ENCODE assay signal across 10 cellular contexts in genomic region chr11:15629690-15630321, GRCh38.
A peak's percentile ranks its signal among the peaks of the same experiment; 100 is the strongest.
DNase-seq lines count a peak whose midpoint lies in the region; ATAC-seq and TF ChIP-seq lines count a peak whose summit lies in the region.
"Had no signal": no experiment of that assay in that cellular context is flagged by ENCODE, and none has a peak within 500 bp of the region (broad histone marks: within the 10 kb centered on the region; RNA-seq: fewer than 3 reads in every experiment).

No MANE protein-coding gene starts in this region.

- H3K27ac ChIP-seq in HCT116 (ENCODE audit: low read depth, low read length), result no peak overlapping the region
- H3K27ac ChIP-seq in SU-DHL-6 (ENCODE audit: low read depth, low read length), result no peak overlapping the region
- H3K27ac ChIP-seq: heart left ventricle had no signal

- TF ChIP-seq POLR2A in HCT116 (IDR thresholded peaks at IDR 0.05; ENCODE audit: borderline replicate concordance, extremely low read depth, insufficient read depth, insufficient read length), result no peak

- no peak overlapping the region for H3K9ac ChIP-seq in HCT116 (ENCODE audit: low read length)
- no peak overlapping the region for H3K9ac ChIP-seq in SU-DHL-6 (ENCODE audit: low read length)

- POLR2A ChIA-PET in HCT116 (lab: Charles Lee), result no interaction called here

- H3K9me3 ChIP-seq in HCT116 (ENCODE audit: control insufficient read depth in 1 of 2, insufficient read depth in 1 of 2, low read depth in 1 of 2, low read length in 2 of 2) (no peaks in the 10 kb centered on the region), SU-DHL-6 (ENCODE audit: insufficient read depth, low read length) (no peaks in the 10 kb centered on the region)
- H3K9me3 ChIP-seq: heart left ventricle had no signal

- H3F3A ChIP-seq in SU-DHL-6 (ENCODE audit: insufficient read depth), result no peaks in the 10 kb centered on the region

- peaks cover 16% of the 10 kb centered on the region; the same call in 1 of the 2 replicates for H3K27me3 ChIP-seq in HCT116 (ENCODE audit: insufficient read depth, low read length)
- H3K27me3 ChIP-seq in SU-DHL-6 (ENCODE audit: low read length), result no peaks in the 10 kb centered on the region
- H3K27me3 ChIP-seq: heart left ventricle had no signal

- TF ChIP-seq CTCF in HCT116 (IDR thresholded peaks at IDR 0.05 in 2 of 3, conservative IDR thresholded peaks at IDR 0.05 in 1 of 3; ENCODE audit: borderline replicate concordance in 1 of 3, insufficient read depth in 1 of 3, low read depth in 2 of 3, low read length in 2 of 3) (peak in 2 of 3 experiments; percentile 51 to 55; a peak in 4 of 6 replicates), SU-DHL-6 (IDR thresholded peaks at IDR 0.05; ENCODE audit: insufficient read depth, low read length, poor library complexity, severe bottlenecking) (peak; percentile 25)

- DNase-seq in DMS153 (lab: John Stamatoyannopoulos, UW), result peak; percentile 27
- peak; percentile 16 for DNase-seq in HCT116 (ENCODE audit: low read depth, low spot score)
- peak; percentile 44 for DNase-seq in kidney tubule cell (ENCODE audit: low spot score)
- DNase-seq in dedifferentiated amniotic fluid mesenchymal stem cell (ENCODE audit: extremely low spot score), result no peak
- no peak for DNase-seq in NCI-H146 treated with DMSO at 0.1 percent for 48 hours (lab: John Stamatoyannopoulos, UW; ENCODE audit: unreplicated experiment)
- DNase-seq: activated T-cell treated with anti-CD3 and anti-CD28 coated beads for 4 hours had no signal

- peak; percentile 35; the same call in 1 of the 2 replicates for TF ChIP-seq RAD21 in HCT116 (IDR thresholded peaks at IDR 0.05; ENCODE audit: low read depth)

- no TSS peak for BruUV-seq in HCT116 (replicated peaks; lab: Mats Ljungman, UMichigan)

- H3K79me2 ChIP-seq in HCT116 (ENCODE audit: insufficient read depth, low read length), result no peaks in the 10 kb centered on the region
- H3K79me2 ChIP-seq in SU-DHL-6 (ENCODE audit: insufficient read depth, low read length), result no peaks in the 10 kb centered on the region

- CTCF ChIA-PET in HCT116 (lab: Charles Lee), result interaction anchor here (0.7 to 1.2 kb wide), 4 partner anchors 10 to 50 kb away, joined by 3 to 6 read pairs (median 3); no protein-coding TSS in a partner anchor

- H3K4me2 ChIP-seq in HCT116 (ENCODE audit: low read length), result no peak overlapping the region
- no peak overlapping the region for H3K4me2 ChIP-seq in SU-DHL-6 (ENCODE audit: low read depth, low read length, poor library complexity, severe bottlenecking)

- intact Hi-C loops in HCT116 (cut with micrococcal nuclease), result loop anchor here (5.0 kb wide), 1 partner anchor 982 kb away; no protein-coding TSS in a partner anchor

- RAD21 ChIA-PET in HCT116 (lab: Charles Lee; ENCODE audit: low non-redundant PET in 1 of 2, low total read pairs in 2 of 2, uncharacterized antibody in 2 of 2, unreplicated experiment in 2 of 2), result no interaction called here

- no peak overlapping the region for H3K4me3 ChIP-seq in HCT116 (replicated peaks in 1 of 2; ENCODE audit: low read depth in 1 of 2, low read length in 2 of 2)
- H3K4me3 ChIP-seq in SU-DHL-6 (ENCODE audit: insufficient read depth, low read length, poor library complexity, severe bottlenecking), result no peak overlapping the region
- H3K4me3 ChIP-seq: heart left ventricle had no signal

- no peaks in the 10 kb centered on the region for H3K4me1 ChIP-seq in HCT116 (ENCODE audit: control insufficient read depth in 1 of 2, insufficient read depth in 2 of 2, low read length in 2 of 2)
- H3K4me1 ChIP-seq: heart left ventricle had no signal

- H2AFZ ChIP-seq in HCT116 (ENCODE audit: low read depth, low read length, poor library complexity, severe bottlenecking) (no peak overlapping the region), SU-DHL-6 (ENCODE audit: low read depth, low read length, severe bottlenecking) (no peak overlapping the region)

- ATAC-seq in HCT116 (peak; percentile 92), GM21717 (IDR thresholded peaks at IDR 0.05; ENCODE audit: unreplicated experiment) (no peak), HG03342 (IDR thresholded peaks at IDR 0.05; ENCODE audit: unreplicated experiment) (no peak)

- H4K20me1 ChIP-seq in HCT116 (ENCODE audit: insufficient read depth) (no peaks in the 10 kb centered on the region), SU-DHL-6 (ENCODE audit: low read depth, low read length) (no peaks in the 10 kb centered on the region)

- H3K9me2 ChIP-seq in HCT116 (ENCODE audit: insufficient read depth) (no peaks in the 10 kb centered on the region), SU-DHL-6 (replicated peaks; ENCODE audit: insufficient read depth, low read length) (no peaks in the 10 kb centered on the region)

- no peaks in the 10 kb centered on the region for H3K36me3 ChIP-seq in HCT116 (ENCODE audit: control insufficient read depth in 1 of 2, insufficient read depth in 2 of 2, low read length in 2 of 2)
- no peaks in the 10 kb centered on the region for H3K36me3 ChIP-seq in SU-DHL-6 (ENCODE audit: low read length)
- H3K36me3 ChIP-seq: heart left ventricle had no signal

TF ChIP-seq in HCT116, 20 proteins besides CTCF, POLR2A, EP300 and RAD21:
- no peak for TF ChIP-seq EZH2 (IDR thresholded peaks at IDR 0.05)
- no peak for TF ChIP-seq EGR1 (IDR thresholded peaks at IDR 0.05; ENCODE audit: low read depth)
- no peak for TF ChIP-seq TCF7L2 (IDR thresholded peaks at IDR 0.05; ENCODE audit: borderline replicate concordance, extremely low read depth, insufficient read depth, insufficient read length)
- no peak for TF ChIP-seq CEBPB (IDR thresholded peaks at IDR 0.05; ENCODE audit: low read depth)
- TF ChIP-seq SP1 (IDR thresholded peaks at IDR 0.05; ENCODE audit: low read depth), result no peak
- TF ChIP-seq EZH2phosphoT487 (IDR thresholded peaks at IDR 0.05; ENCODE audit: borderline replicate concordance), result no peak
- TF ChIP-seq ELF1 (IDR thresholded peaks at IDR 0.05; ENCODE audit: borderline replicate concordance, low read depth), result no peak
- TF ChIP-seq SRF (IDR thresholded peaks at IDR 0.05; ENCODE audit: low read depth), result no peak
- no peak for TF ChIP-seq ZNF274 (IDR thresholded peaks at IDR 0.05; ENCODE audit: low read depth, low read length)
- no peak for TF ChIP-seq MAX (IDR thresholded peaks at IDR 0.05)
- TF ChIP-seq, protein P1, sequence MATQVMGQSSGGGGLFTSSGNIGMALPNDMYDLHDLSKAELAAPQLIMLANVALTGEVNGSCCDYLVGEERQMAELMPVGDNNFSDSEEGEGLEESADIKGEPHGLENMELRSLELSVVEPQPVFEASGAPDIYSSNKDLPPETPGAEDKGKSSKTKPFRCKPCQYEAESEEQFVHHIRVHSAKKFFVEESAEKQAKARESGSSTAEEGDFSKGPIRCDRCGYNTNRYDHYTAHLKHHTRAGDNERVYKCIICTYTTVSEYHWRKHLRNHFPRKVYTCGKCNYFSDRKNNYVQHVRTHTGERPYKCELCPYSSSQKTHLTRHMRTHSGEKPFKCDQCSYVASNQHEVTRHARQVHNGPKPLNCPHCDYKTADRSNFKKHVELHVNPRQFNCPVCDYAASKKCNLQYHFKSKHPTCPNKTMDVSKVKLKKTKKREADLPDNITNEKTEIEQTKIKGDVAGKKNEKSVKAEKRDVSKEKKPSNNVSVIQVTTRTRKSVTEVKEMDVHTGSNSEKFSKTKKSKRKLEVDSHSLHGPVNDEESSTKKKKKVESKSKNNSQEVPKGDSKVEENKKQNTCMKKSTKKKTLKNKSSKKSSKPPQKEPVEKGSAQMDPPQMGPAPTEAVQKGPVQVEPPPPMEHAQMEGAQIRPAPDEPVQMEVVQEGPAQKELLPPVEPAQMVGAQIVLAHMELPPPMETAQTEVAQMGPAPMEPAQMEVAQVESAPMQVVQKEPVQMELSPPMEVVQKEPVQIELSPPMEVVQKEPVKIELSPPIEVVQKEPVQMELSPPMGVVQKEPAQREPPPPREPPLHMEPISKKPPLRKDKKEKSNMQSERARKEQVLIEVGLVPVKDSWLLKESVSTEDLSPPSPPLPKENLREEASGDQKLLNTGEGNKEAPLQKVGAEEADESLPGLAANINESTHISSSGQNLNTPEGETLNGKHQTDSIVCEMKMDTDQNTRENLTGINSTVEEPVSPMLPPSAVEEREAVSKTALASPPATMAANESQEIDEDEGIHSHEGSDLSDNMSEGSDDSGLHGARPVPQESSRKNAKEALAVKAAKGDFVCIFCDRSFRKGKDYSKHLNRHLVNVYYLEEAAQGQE (IDR thresholded peaks at IDR 0.05; ENCODE audit: low read depth), result no peak
- no peak for TF ChIP-seq ZFX (IDR thresholded peaks at IDR 0.05)
- TF ChIP-seq CBX3 (IDR thresholded peaks at IDR 0.05; ENCODE audit: low read depth), result no peak
- no peak for TF ChIP-seq FOSL1 (IDR thresholded peaks at IDR 0.05; ENCODE audit: low read depth)
- TF ChIP-seq, protein P2, sequence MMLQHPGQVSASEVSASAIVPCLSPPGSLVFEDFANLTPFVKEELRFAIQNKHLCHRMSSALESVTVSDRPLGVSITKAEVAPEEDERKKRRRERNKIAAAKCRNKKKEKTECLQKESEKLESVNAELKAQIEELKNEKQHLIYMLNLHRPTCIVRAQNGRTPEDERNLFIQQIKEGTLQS (IDR thresholded peaks at IDR 0.05), result no peak
- TF ChIP-seq JUND (IDR thresholded peaks at IDR 0.05), result no peak
- TF ChIP-seq YY1 (IDR thresholded peaks at IDR 0.05; ENCODE audit: extremely low read depth, insufficient replicate concordance, low read depth, low read length), result no peak
- no peak for TF ChIP-seq POLR2AphosphoS5 (IDR thresholded peaks at IDR 0.05; ENCODE audit: low read depth, low read length)
- TF ChIP-seq SIN3A (IDR thresholded peaks at IDR 0.05; ENCODE audit: low read depth), result no peak

Comparison
In these comparisons a context has a peak if more than half of its experiments do, and no peak if none do; other contexts are left out.
1. DNase-seq: peak in DMS153 (single experiment), HCT116 (single experiment) and kidney tubule cell (single experiment); none in dedifferentiated amniotic fluid mesenchymal stem cell (single experiment) and NCI-H146 treated with DMSO at 0.1 percent for 48 hours (single experiment).